In genomic region chr11:10298342-10298741, GRCh38 we compare ENCODE assay signal across 8 cellular contexts. TPM values are rescaled to one million over a fixed set of nuclear protein-coding genes. Genes with fewer than 3 reads are reported as not detected.
DNase-seq lines count a peak whose midpoint lies in the region; ATAC-seq and TF ChIP-seq lines count a peak whose summit lies in the region.

No MANE protein-coding gene starts in this region.

- in situ Hi-C loops in KBM-7 (cut with MboI; ENCODE audit: low pct_unique_long_range_greater_than_20kb, low sequenced_read_pairs): no loop called here

- peak; percentile 25 for DNase-seq in DMS153 (lab: John Stamatoyannopoulos, UW)
- no peak for DNase-seq in DMS153 treated with DMSO at 0.1 percent for 48 hours (lab: John Stamatoyannopoulos, UW; ENCODE audit: unreplicated experiment)
- peak; percentile 64 for DNase-seq in KBM-7
- peak; percentile 71 for DNase-seq in activated CD4-positive, alpha-beta memory T cell treated with anti-CD3 and anti-CD28 coated beads for 36 hours
- DNase-seq in myocyte (ENCODE audit: low read depth): peak; percentile 87
- DNase-seq in glutamatergic neuron: no peak

- H3K9me3 Mint-ChIP-seq in activated CD4-positive, alpha-beta memory T cell treated with anti-CD3 and anti-CD28 coated beads for 36 hours: no peaks in the 10 kb centered on the region
- H3K9me3 Mint-ChIP-seq in glutamatergic neuron (ENCODE audit: unreplicated experiment): peaks cover 5% of the 10 kb centered on the region

- peaks cover 2% of the 10 kb centered on the region for H3K36me3 Mint-ChIP-seq in activated CD4-positive, alpha-beta memory T cell treated with anti-CD3 and anti-CD28 coated beads for 36 hours
- no peaks in the 10 kb centered on the region for H3K36me3 Mint-ChIP-seq in glutamatergic neuron (ENCODE audit: unreplicated experiment)

- CTCF ChIA-PET in activated CD4-positive, alpha-beta memory T cell treated with anti-CD3 and anti-CD28 coated beads for 36 hours (lab: Charles Lee): interaction anchor here (0.6 to 5.5 kb wide), 8 partner anchors 8 to 1690 kb away, joined by 3 to 58 read pairs (median 4); partner anchors contain the start of gene ADM

- peak overlapping the region; percentile 10 for H3K4me3 Mint-ChIP-seq in activated CD4-positive, alpha-beta memory T cell treated with anti-CD3 and anti-CD28 coated beads for 36 hours
- no peak overlapping the region for H3K4me3 Mint-ChIP-seq in glutamatergic neuron (ENCODE audit: unreplicated experiment)

- H3K27me3 Mint-ChIP-seq in activated CD4-positive, alpha-beta memory T cell treated with anti-CD3 and anti-CD28 coated beads for 36 hours: peaks cover 50% of the 10 kb centered on the region
- H3K27me3 Mint-ChIP-seq in glutamatergic neuron (ENCODE audit: unreplicated experiment): peaks cover 5% of the 10 kb centered on the region

- peak overlapping the region; percentile 52 for H3K27ac Mint-ChIP-seq in activated CD4-positive, alpha-beta memory T cell treated with anti-CD3 and anti-CD28 coated beads for 36 hours
- H3K27ac Mint-ChIP-seq in glutamatergic neuron (ENCODE audit: unreplicated experiment): no peak overlapping the region

- POLR2A ChIA-PET in activated CD4-positive, alpha-beta memory T cell treated with anti-CD3 and anti-CD28 coated beads for 36 hours (lab: Charles Lee): interaction anchor here (2.2 kb wide), 1 partner anchor 9 kb away, joined by 7 read pairs; no protein-coding TSS in a partner anchor

- no peak for TF ChIP-seq CTCF in glutamatergic neuron (IDR thresholded peaks at IDR 0.05; ENCODE audit: partially characterized antibody, unreplicated experiment)

- ATAC-seq in GM21825 (IDR thresholded peaks at IDR 0.05; ENCODE audit: unreplicated experiment) (peak; percentile 84), esophagus mucosa (no peak)

- intact Hi-C loops in activated CD4-positive, alpha-beta memory T cell treated with anti-CD3 and anti-CD28 coated beads for 36 hours (cut with micrococcal nuclease): loop anchor here (5.0 kb wide), 1 partner anchor 444 kb away; no protein-coding TSS in a partner anchor

- peaks cover 30% of the 10 kb centered on the region for H3K4me1 Mint-ChIP-seq in activated CD4-positive, alpha-beta memory T cell treated with anti-CD3 and anti-CD28 coated beads for 36 hours (ENCODE audit: low read depth)
- H3K4me1 Mint-ChIP-seq in glutamatergic neuron (ENCODE audit: low read depth, unreplicated experiment): peaks cover under 1% of the 10 kb centered on the region

RNA-seq across cellular contexts. Expression of gene SBF2, which starts 4.3 kb away (rescaled TPM):
- total RNA-seq in activated CD4-positive, alpha-beta memory T cell treated with anti-CD3 and anti-CD28 coated beads for 36 hours: 1 to 10 TPM; 7.0 to 7.1 TPM
- total RNA-seq in myocyte: 21.0 and 23.7 TPM in 2 replicates
- 20.5 TPM for polyA plus RNA-seq in myocyte (2012)
- total RNA-seq in glutamatergic neuron (ENCODE audit: unreplicated experiment): 30.7 TPM
- 27.7 TPM for total RNA-seq in esophagus mucosa

RNA-seq across cellular contexts. Expression of gene ADM, which starts 6.5 kb away (rescaled TPM):
- 1 to 10 TPM; 3.0 to 3.5 TPM for total RNA-seq in activated CD4-positive, alpha-beta memory T cell treated with anti-CD3 and anti-CD28 coated beads for 36 hours
- total RNA-seq in myocyte (17.3 and 46.5 TPM in 2 replicates), glutamatergic neuron (ENCODE audit: unreplicated experiment) (0.22 TPM), esophagus mucosa (15.5 TPM)
- polyA plus RNA-seq in myocyte (2012): 35.7 TPM

Comparison
In these comparisons a context has a peak if more than half of its experiments do, and no peak if none do; other contexts are left out.
1. DNase-seq: peak in DMS153 (single experiment), KBM-7 (single experiment), activated CD4-positive, alpha-beta memory T cell treated with anti-CD3 and anti-CD28 coated beads for 36 hours (single experiment) and myocyte (single experiment); none in DMS153 treated with DMSO at 0.1 percent for 48 hours (single experiment) and glutamatergic neuron (single experiment).